Comparison of ENCODE assay signal across 12 cellular contexts in genomic region chr18:55422456-55423185, GRCh38.
A peak's percentile ranks its signal among the peaks of the same experiment; 100 is the strongest.
DNase-seq lines count a peak whose midpoint lies in the region; ATAC-seq and TF ChIP-seq lines count a peak whose summit lies in the region.
"Had no signal": no experiment of that assay in that cellular context is flagged by ENCODE, and none has a peak within 500 bp of the region (broad histone marks: within the 10 kb centered on the region; RNA-seq: fewer than 3 reads in every experiment).

No MANE protein-coding gene starts in this region.

- peaks cover 8% of the 10 kb centered on the region for H3K27me3 Mint-ChIP-seq in activated T-helper 2 cell treated with anti-CD3 and anti-CD28 coated beads, Interferon-gamma antibody, Interleukin-2, Interleukin-4, amounts not matched to agents 10 μg/mL and 5 μg/mL and 100 μg/mL, durations not matched to agents 14 hours and 24 hours and 36 hours (ENCODE audit: low read depth)

- H3K4me2 ChIP-seq in BLaER1 (peak overlapping the region; percentile 86), fibroblast of lung (ENCODE audit: extremely low read depth, insufficient read depth, low read length) (peak overlapping the region; percentile 99)
- H3K4me2 ChIP-seq: PC-9 had no signal

- H3K4me3 ChIP-seq in BLaER1 (peak overlapping the region; percentile 69), fibroblast of lung (replicated peaks in 1 of 4; ENCODE audit: control extremely low read depth in 1 of 4, insufficient read depth in 1 of 4, low read depth in 3 of 4, low read length in 4 of 4) (peak overlapping the region; percentile 49 to 66 (median 54)), prostate gland (no peak overlapping the region)
- H3K4me3 ChIP-seq: lung, PC-9 had no signal

- H3K79me2 ChIP-seq in fibroblast of lung (ENCODE audit: control insufficient read depth, insufficient read depth, low read length), result peaks cover 19% of the 10 kb centered on the region

- H3K9me3 Mint-ChIP-seq in activated T-helper 2 cell treated with anti-CD3 and anti-CD28 coated beads, Interferon-gamma antibody, Interleukin-2, Interleukin-4, amounts not matched to agents 10 μg/mL and 5 μg/mL and 100 μg/mL, durations not matched to agents 14 hours and 24 hours and 36 hours, result no peaks in the 10 kb centered on the region
- H3K9me3 Mint-ChIP-seq: activated T-helper 17 cell treated with anti-CD3 and anti-CD28 coated beads, Interleukin-2, amount 50 U/mL, for 72 hours had no signal

- peak overlapping the region; percentile 34 for H2AFZ ChIP-seq in fibroblast of lung (ENCODE audit: low read length)
- H2AFZ ChIP-seq: PC-9 had no signal

- no peak overlapping the region for H3K4me3 Mint-ChIP-seq in activated T-helper 2 cell treated with anti-CD3 and anti-CD28 coated beads, Interferon-gamma antibody, Interleukin-2, Interleukin-4, amounts not matched to agents 10 μg/mL and 5 μg/mL and 100 μg/mL, durations not matched to agents 14 hours and 24 hours and 36 hours (ENCODE audit: low read depth)
- H3K4me3 Mint-ChIP-seq: activated T-helper 17 cell treated with anti-CD3 and anti-CD28 coated beads, Interleukin-2, amount 50 U/mL, for 72 hours had no signal

- no peaks in the 10 kb centered on the region for H3K36me3 ChIP-seq in BLaER1
- no peaks in the 10 kb centered on the region for H3K36me3 ChIP-seq in fibroblast of lung (ENCODE audit: control insufficient read depth, insufficient read depth, low read length)
- no peaks in the 10 kb centered on the region for H3K36me3 ChIP-seq in prostate gland

- H3K4me1 ChIP-seq in BLaER1, result peaks cover 63% of the 10 kb centered on the region
- H3K4me1 ChIP-seq in fibroblast of lung (ENCODE audit: control insufficient read depth, extremely low read depth, insufficient read depth, low read length), result peaks cover 4% of the 10 kb centered on the region
- no peaks in the 10 kb centered on the region for H3K4me1 ChIP-seq in prostate gland (replicated peaks)

- H3K27ac ChIP-seq in BLaER1, result peak overlapping the region; percentile 89
- peak overlapping the region; percentile 67 for H3K27ac ChIP-seq in fibroblast of lung (ENCODE audit: insufficient read depth, low read length)
- H3K27ac ChIP-seq in prostate gland, result no peak overlapping the region
- H3K27ac ChIP-seq: PC-9 had no signal

- no peaks in the 10 kb centered on the region for H3K36me3 Mint-ChIP-seq in activated T-helper 2 cell treated with anti-CD3 and anti-CD28 coated beads, Interferon-gamma antibody, Interleukin-2, Interleukin-4, amounts not matched to agents 10 μg/mL and 5 μg/mL and 100 μg/mL, durations not matched to agents 14 hours and 24 hours and 36 hours (ENCODE audit: low read depth)

- H3K9me3 ChIP-seq in BLaER1, result no peaks in the 10 kb centered on the region
- H3K9me3 ChIP-seq in fibroblast of lung (ENCODE audit: control insufficient read depth, insufficient read depth, low read depth, low read length), result no peaks in the 10 kb centered on the region
- H3K9me3 ChIP-seq in prostate gland, result no peaks in the 10 kb centered on the region

- TF ChIP-seq CTCF in fibroblast of lung (conservative IDR thresholded peaks at IDR 0.05 in 1 of 2, IDR thresholded peaks at IDR 0.05 in 1 of 2; ENCODE audit: low read depth in 1 of 2, low read length in 2 of 2) (no peak), prostate gland (IDR thresholded peaks at IDR 0.05) (no peak)

- H3K9ac ChIP-seq in BLaER1 (peak overlapping the region; percentile 87), fibroblast of lung (ENCODE audit: insufficient read depth, low read length) (no peak overlapping the region)

- no peak for TF ChIP-seq POLR2A in prostate gland (IDR thresholded peaks at IDR 0.05)

- no peak for ATAC-seq in GM19452 (IDR thresholded peaks at IDR 0.05; ENCODE audit: unreplicated experiment)
- ATAC-seq: activated T-helper 17 cell treated with anti-CD3 and anti-CD28 coated beads, Interleukin-2, amount 50 U/mL, for 72 hours had no signal

- 41% methylated on average over 14 of the region's 14 CpGs for WGBS in prostate gland

- H3K27me3 ChIP-seq in BLaER1 (no peaks in the 10 kb centered on the region), fibroblast of lung (ENCODE audit: control insufficient read depth, insufficient read depth, low read length) (no peaks in the 10 kb centered on the region), prostate gland (replicated peaks; ENCODE audit: insufficient read depth) (no peaks in the 10 kb centered on the region)

- intact Hi-C loops in prostate gland (cut with DNase I), result no loop called here
- intact Hi-C loops in activated T-helper 2 cell treated with anti-CD3 and anti-CD28 coated beads, Interferon-gamma antibody, Interleukin-2, Interleukin-4, amounts not matched to agents 10 μg/mL and 5 μg/mL and 100 μg/mL, durations not matched to agents 14 hours and 24 hours and 36 hours (cut with micrococcal nuclease), result no loop called here

- H3K27ac Mint-ChIP-seq in activated T-helper 2 cell treated with anti-CD3 and anti-CD28 coated beads, Interferon-gamma antibody, Interleukin-2, Interleukin-4, amounts not matched to agents 10 μg/mL and 5 μg/mL and 100 μg/mL, durations not matched to agents 14 hours and 24 hours and 36 hours, result no peak overlapping the region
- H3K27ac Mint-ChIP-seq: activated T-helper 17 cell treated with anti-CD3 and anti-CD28 coated beads, Interleukin-2, amount 50 U/mL, for 72 hours had no signal

- DNase-seq in NCI-H748 treated with DMSO at 0.1 percent for 48 hours (lab: John Stamatoyannopoulos, UW), result peak; percentile 70
- peak; percentile 74 to 79 for DNase-seq in fibroblast of lung (ENCODE audit: low read depth in 2 of 2)
- DNase-seq in pons (ENCODE audit: low spot score), result peak; percentile 82
- no peak for DNase-seq in NOMO-1 treated with dmso at 0.1 percent for 144 hours (lab: John Stamatoyannopoulos, UW; ENCODE audit: unreplicated experiment)
- no peak for DNase-seq in prostate gland (ENCODE audit: low spot score)
- DNase-seq in activated T-helper 2 cell treated with anti-CD3 and anti-CD28 coated beads, Interferon-gamma antibody, Interleukin-2, Interleukin-4, amounts not matched to agents 10 μg/mL and 5 μg/mL and 100 μg/mL, durations not matched to agents 14 hours and 24 hours and 36 hours (ENCODE audit: low spot score), result no peak
- DNase-seq: DMS79 treated with DMSO at 0.1 percent for 48 hours, PC-9 had no signal

- peaks cover 2% of the 10 kb centered on the region for H3K4me1 Mint-ChIP-seq in activated T-helper 2 cell treated with anti-CD3 and anti-CD28 coated beads, Interferon-gamma antibody, Interleukin-2, Interleukin-4, amounts not matched to agents 10 μg/mL and 5 μg/mL and 100 μg/mL, durations not matched to agents 14 hours and 24 hours and 36 hours (ENCODE audit: low read depth)
- H3K4me1 Mint-ChIP-seq: activated T-helper 17 cell treated with anti-CD3 and anti-CD28 coated beads, Interleukin-2, amount 50 U/mL, for 72 hours had no signal

- H4K20me1 ChIP-seq in BLaER1 (peaks cover 14% of the 10 kb centered on the region; the same call in 1 of the 2 replicates), fibroblast of lung (ENCODE audit: control insufficient read depth, extremely low read depth, insufficient read depth, low read length) (no peaks in the 10 kb centered on the region)

Comparison
In these comparisons a context has a peak if more than half of its experiments do, and no peak if none do; other contexts are left out.
1. H3K27ac ChIP-seq: peak in BLaER1 (single experiment) and fibroblast of lung (single experiment); none in prostate gland (0 of 2).
2. H3K4me3 ChIP-seq: peak in BLaER1 (single experiment) and fibroblast of lung (4 of 4); none in prostate gland (0 of 2).
3. DNase-seq: peak in NCI-H748 treated with DMSO at 0.1 percent for 48 hours (single experiment), fibroblast of lung (2 of 2) and pons (single experiment); none in NOMO-1 treated with dmso at 0.1 percent for 144 hours (single experiment), prostate gland (single experiment) and activated T-helper 2 cell treated with anti-CD3 and anti-CD28 coated beads, Interferon-gamma antibody, Interleukin-2, Interleukin-4, amounts not matched to agents 10 μg/mL and 5 μg/mL and 100 μg/mL, durations not matched to agents 14 hours and 24 hours and 36 hours (single experiment).